Comparison of ENCODE assay signal across 24 cellular contexts in genomic region chr7:50822716-50823115, GRCh38. TPM values are rescaled to one million over a fixed set of nuclear protein-coding genes. Genes with fewer than 3 reads are reported as not detected.
DNase-seq lines count a peak whose midpoint lies in the region; ATAC-seq and TF ChIP-seq lines count a peak whose summit lies in the region.
"Had no signal": no experiment of that assay in that cellular context is flagged by ENCODE, and none has a peak within 500 bp of the region (broad histone marks: within the 10 kb centered on the region; RNA-seq: fewer than 3 reads in every experiment).

No MANE protein-coding gene starts in this region.

- 38% methylated on average over 5 of the region's 5 CpGs for WGBS in SK-N-SH (ENCODE audit: low lambda C conversion rate)
- 86% methylated on average over 5 of the region's 5 CpGs for WGBS in hepatocyte (ENCODE audit: low lambda C conversion rate, missing lambda C conversion rate)

- no peaks in the 10 kb centered on the region for H3K36me3 ChIP-seq in SK-N-SH (replicated peaks in 1 of 2; ENCODE audit: control insufficient read depth in 1 of 2, insufficient read depth in 2 of 2, low read length in 1 of 2)
- no peaks in the 10 kb centered on the region for H3K36me3 ChIP-seq in hepatocyte (replicated peaks; ENCODE audit: insufficient read depth, low read depth)
- H3K36me3 ChIP-seq: HAP-1, vagina had no signal

- POLR2A ChIA-PET in SK-N-SH (lab: Yijun Ruan, JAX): no interaction called here

- H2AFZ ChIP-seq in SK-N-SH (ENCODE audit: low read depth) (no peak overlapping the region; the same call in 1 of the 2 replicates), hepatocyte (no peak overlapping the region)

- H4K20me1 ChIP-seq in SK-N-SH (ENCODE audit: insufficient read depth) (no peaks in the 10 kb centered on the region), hepatocyte (ENCODE audit: insufficient read depth, poor library complexity, severe bottlenecking) (no peaks in the 10 kb centered on the region)

- CTCF ChIA-PET in SK-N-SH (lab: Yijun Ruan, JAX): no interaction called here

- H3K4me2 ChIP-seq in SK-N-SH (no peak overlapping the region), hepatocyte (no peak overlapping the region)
- H3K4me2 ChIP-seq: KMS-11 had no signal

- ATAC-seq in SK-N-SH treated with all-trans-retinoic acid at 6 μM for 48 hours: no peak
- ATAC-seq: activated T-cell treated with anti-CD3 and anti-CD28 coated beads, Interleukin-2, amount 50 U/mL, for 72 hours; CD8-positive, alpha-beta T cell; left colon; WTC11 had no signal

- no peaks in the 10 kb centered on the region for H3K9me3 ChIP-seq in SK-N-SH
- no peaks in the 10 kb centered on the region for H3K9me3 ChIP-seq in hepatocyte (ENCODE audit: low read depth)
- H3K9me3 ChIP-seq: HAP-1, vagina had no signal

- H3K9me2 ChIP-seq in SK-N-SH (no peaks in the 10 kb centered on the region), hepatocyte (replicated peaks; ENCODE audit: insufficient read depth) (no peaks in the 10 kb centered on the region)

- H3K27me3 ChIP-seq in SK-N-SH (ENCODE audit: insufficient read depth) (no peaks in the 10 kb centered on the region), hepatocyte (no peaks in the 10 kb centered on the region)
- H3K27me3 ChIP-seq: vagina had no signal

- TF ChIP-seq RAD21 in SK-N-SH (IDR thresholded peaks at IDR 0.05; ENCODE audit: low read length): no peak

- H3K27ac ChIP-seq in SK-N-SH (ENCODE audit: low read depth in 2 of 2, low read length in 1 of 2): peak overlapping the region in 1 of 2 experiments; percentile 78; a peak in 2 of 4 replicates
- H3K27ac ChIP-seq in VCaP: peak overlapping the region; percentile 52
- peak overlapping the region; percentile 42 for H3K27ac ChIP-seq in hepatocyte
- H3K27ac ChIP-seq: epithelial cell of prostate, KMS-11, vagina had no signal

- H3K4me1 ChIP-seq in SK-N-SH (ENCODE audit: control insufficient read depth in 1 of 2, insufficient read depth in 2 of 2, low read depth in 1 of 2, low read length in 1 of 2) (peaks cover 0 to 33% of the 10 kb centered on the region in 2 experiments; a peak in 3 of 4 replicates), hepatocyte (ENCODE audit: insufficient read depth) (peaks cover 12% of the 10 kb centered on the region)
- H3K4me1 ChIP-seq: vagina had no signal

- DNase-seq in SK-N-SH (no peak), hepatocyte (ENCODE audit: low spot score) (no peak), NCI-H146 (lab: John Stamatoyannopoulos, UW) (no peak), NCI-H1417 (lab: John Stamatoyannopoulos, UW) (no peak), NCI-H345 treated with DMSO at 0.1 percent for 48 hours (lab: John Stamatoyannopoulos, UW; ENCODE audit: unreplicated experiment) (no peak)
- DNase-seq in stimulated activated naive CD4-positive, alpha-beta T cell treated with Interleukin-2 at 50 U/mL for 16 hours (lab: John Stamatoyannopoulos, UW): no peak
- DNase-seq: activated CD4-positive, alpha-beta T cell treated with anti-CD3 and anti-CD28 coated beads, Interleukin-2, amount 50 U/mL, for 1 hour; activated naive CD4-positive, alpha-beta T cell treated with Interleukin-2 at 50 U/mL for 16 hours; activated T-cell treated with anti-CD3 and anti-CD28 coated beads, Interleukin-2, amount 50 U/mL, for 72 hours; CD8-positive, alpha-beta T cell; DMS153; effector CD8-positive, alpha-beta T cell; foreskin melanocyte; GDM1; left colon; MV-4-11 had no signal

- H3K79me2 ChIP-seq in SK-N-SH (ENCODE audit: insufficient read depth) (no peaks in the 10 kb centered on the region), hepatocyte (no peaks in the 10 kb centered on the region)

- H3F3A ChIP-seq in SK-N-SH (replicated peaks; ENCODE audit: insufficient read depth): peaks cover 33% of the 10 kb centered on the region

- H3K9ac ChIP-seq in SK-N-SH: peak overlapping the region; percentile 1; the same call in 1 of the 2 replicates
- H3K9ac ChIP-seq: KMS-11 had no signal

- TF ChIP-seq CTCF in SK-N-SH (IDR thresholded peaks at IDR 0.05): no peak
- no peak for TF ChIP-seq CTCF in VCaP (conservative IDR thresholded peaks at IDR 0.05)
- TF ChIP-seq CTCF in hepatocyte (IDR thresholded peaks at IDR 0.05; ENCODE audit: poor library complexity): no peak

- no peak for TF ChIP-seq EP300 in SK-N-SH (IDR thresholded peaks at IDR 0.05; ENCODE audit: borderline replicate concordance in 1 of 2, low read depth in 1 of 2, low read length in 1 of 2)

- H3K4me3 ChIP-seq in SK-N-SH (ENCODE audit: low read depth in 2 of 2, low read length in 1 of 2): no peak overlapping the region
- H3K4me3 ChIP-seq in hepatocyte: no peak overlapping the region
- H3K4me3 ChIP-seq: HAP-1, vagina had no signal

TF ChIP-seq in SK-N-SH, 30 proteins besides CTCF, POLR2A, EP300 and RAD21:
- 0 out of 2 replicates have a peak, but pooled peaks have one; percentile 3 for TF ChIP-seq TEAD4 (IDR thresholded peaks at IDR 0.05; ENCODE audit: borderline replicate concordance, insufficient read depth)
- TF ChIP-seq PBX3 (IDR thresholded peaks at IDR 0.05): no peak

TF ChIP-seq in SK-N-SH treated with all-trans-retinoic acid at 6 μM for 48 hours, 23 proteins besides CTCF, POLR2A, EP300 and RAD21:
- TF ChIP-seq, protein P1, sequence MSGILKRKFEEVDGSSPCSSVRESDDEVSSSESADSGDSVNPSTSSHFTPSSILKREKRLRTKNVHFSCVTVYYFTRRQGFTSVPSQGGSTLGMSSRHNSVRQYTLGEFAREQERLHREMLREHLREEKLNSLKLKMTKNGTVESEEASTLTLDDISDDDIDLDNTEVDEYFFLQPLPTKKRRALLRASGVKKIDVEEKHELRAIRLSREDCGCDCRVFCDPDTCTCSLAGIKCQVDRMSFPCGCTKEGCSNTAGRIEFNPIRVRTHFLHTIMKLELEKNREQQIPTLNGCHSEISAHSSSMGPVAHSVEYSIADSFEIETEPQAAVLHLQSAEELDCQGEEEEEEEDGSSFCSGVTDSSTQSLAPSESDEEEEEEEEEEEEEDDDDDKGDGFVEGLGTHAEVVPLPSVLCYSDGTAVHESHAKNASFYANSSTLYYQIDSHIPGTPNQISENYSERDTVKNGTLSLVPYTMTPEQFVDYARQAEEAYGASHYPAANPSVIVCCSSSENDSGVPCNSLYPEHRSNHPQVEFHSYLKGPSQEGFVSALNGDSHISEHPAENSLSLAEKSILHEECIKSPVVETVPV (CRISPR knock-in tag; IDR thresholded peaks at IDR 0.05): no peak

RNA-seq across cellular contexts. Expression of gene GRB10, which starts 40.0 kb away (rescaled TPM):
- polyA plus RNA-seq in SK-N-SH (2012; rRNA removed) (4.4 and 5.1 TPM in 2 replicates), hepatocyte (47.6 and 53.4 TPM in 2 replicates)
- polyA plus RNA-seq in SK-N-SH (2012; cell fraction: cytosol; rRNA removed): 3.8 and 3.9 TPM in 2 replicates
- 15.3 and 16.8 TPM in 2 replicates for polyA plus RNA-seq in SK-N-SH (2012; cell fraction: nucleus; rRNA removed)
- 51.0 and 65.9 TPM in 2 replicates for total RNA-seq in hepatocyte
- total RNA-seq: B cell had no signal
